1 cellular context compared by ENCODE assay signal in the genomic region with DNA sequence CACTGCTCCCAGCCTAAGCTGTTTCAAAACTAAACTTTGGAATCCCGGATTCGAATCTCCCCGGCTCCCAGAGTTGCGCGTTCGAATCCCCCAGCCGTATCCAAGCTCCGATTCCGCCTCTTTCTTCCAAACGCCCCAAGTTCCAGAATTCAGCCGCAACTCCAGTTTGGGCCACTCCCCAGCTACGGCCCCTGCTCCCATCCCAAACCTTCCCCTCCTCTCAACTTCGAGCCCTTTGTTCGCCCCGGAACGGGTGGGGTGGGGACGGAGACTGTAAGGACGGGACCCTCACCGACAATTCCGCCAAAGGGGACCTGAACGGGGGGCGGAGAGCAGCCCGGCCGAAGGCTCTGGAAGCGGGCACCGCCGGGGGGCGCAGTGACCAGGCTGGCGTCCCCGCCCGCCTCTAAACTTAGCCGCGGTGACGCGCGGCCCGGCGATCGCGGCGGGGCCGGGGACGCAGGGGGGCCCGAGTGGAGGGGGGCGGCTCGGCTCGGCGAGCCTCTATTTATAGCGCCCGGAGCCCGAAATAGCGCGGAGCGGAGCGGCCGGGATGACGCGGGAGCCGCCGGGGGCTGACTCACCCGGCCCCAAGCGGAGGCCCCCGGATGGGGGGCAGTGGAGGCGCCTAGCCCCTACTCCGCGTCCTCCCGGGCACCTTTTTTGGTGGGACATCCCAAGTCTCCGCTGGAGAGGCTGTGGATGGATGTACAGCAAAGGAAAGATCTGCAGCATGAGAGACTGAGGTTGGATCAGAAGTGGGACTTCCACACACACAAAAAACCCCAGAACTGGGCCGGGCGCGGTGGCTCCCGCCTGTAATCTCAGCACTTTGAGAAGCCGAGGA.
TF ChIP-seq lines count a peak whose summit lies in the region.

No MANE protein-coding gene starts in this region.

TF ChIP-seq in HepG2, 621 proteins besides CTCF, POLR2A, EP300 and RAD21 (continues in another document):
- TF ChIP-seq GABPA (IDR thresholded peaks at IDR 0.05; ENCODE audit: low read depth, low read length) (no peak), GABPA (CRISPR knock-in tag; IDR thresholded peaks at IDR 0.05; ENCODE audit: low read depth) (no peak), KDM1A (CRISPR knock-in tag; IDR thresholded peaks at IDR 0.05) (peak; percentile 64; the same call in 1 of the 2 replicates), ZNF678 (CRISPR knock-in tag; IDR thresholded peaks at IDR 0.05) (no peak), ZNF256 (CRISPR knock-in tag; conservative IDR thresholded peaks at IDR 0.05) (no peak), FOXK2 (IDR thresholded peaks at IDR 0.05) (no peak), BCL6 (CRISPR knock-in tag; IDR thresholded peaks at IDR 0.05) (no peak), PPARG (CRISPR knock-in tag; conservative IDR thresholded peaks at IDR 0.05) (no peak), ZNF572 (CRISPR knock-in tag; IDR thresholded peaks at IDR 0.05) (0 out of 2 replicates have a peak, but pooled peaks have one; percentile 36), ZNF616 (CRISPR knock-in tag; IDR thresholded peaks at IDR 0.05; ENCODE audit: low read depth) (no peak), KAT7 (CRISPR knock-in tag; IDR thresholded peaks at IDR 0.05; ENCODE audit: borderline replicate concordance) (no peak), HDAC2 (CRISPR knock-in tag; IDR thresholded peaks at IDR 0.05) (0 out of 2 replicates have a peak, but pooled peaks have one; percentile 36), ZFP36L1 (CRISPR knock-in tag; IDR thresholded peaks at IDR 0.05) (no peak), NFIC (IDR thresholded peaks at IDR 0.05; ENCODE audit: low read length) (no peak), SNAPC2 (CRISPR knock-in tag; IDR thresholded peaks at IDR 0.05) (no peak), NR2F1 (CRISPR knock-in tag; IDR thresholded peaks at IDR 0.05) (no peak), ELF3 (CRISPR knock-in tag; IDR thresholded peaks at IDR 0.05) (no peak), ZNF652 (CRISPR knock-in tag; IDR thresholded peaks at IDR 0.05; ENCODE audit: borderline replicate concordance, low read depth) (no peak), TBX3 (IDR thresholded peaks at IDR 0.05; ENCODE audit: borderline replicate concordance) (no peak), FOXC1 (CRISPR knock-in tag; IDR thresholded peaks at IDR 0.05; ENCODE audit: borderline replicate concordance) (no peak), CC2D1A (CRISPR knock-in tag; IDR thresholded peaks at IDR 0.05) (no peak), PTBP1 (IDR thresholded peaks at IDR 0.05; ENCODE audit: low read depth, low read length, poor library complexity, severe bottlenecking) (peak; percentile 12), STAT5B (CRISPR knock-in tag; IDR thresholded peaks at IDR 0.05) (no peak), ZNF556 (CRISPR knock-in tag; IDR thresholded peaks at IDR 0.05; ENCODE audit: borderline replicate concordance) (no peak), ZMYM2 (CRISPR knock-in tag; IDR thresholded peaks at IDR 0.05) (peak; percentile 76), TP53 (CRISPR knock-in tag; conservative IDR thresholded peaks at IDR 0.05) (no peak), SALL1 (CRISPR knock-in tag; IDR thresholded peaks at IDR 0.05) (peak; percentile 14; the same call in 1 of the 2 replicates), SP2 (CRISPR knock-in tag; IDR thresholded peaks at IDR 0.05) (no peak), KDM5B (CRISPR knock-in tag; IDR thresholded peaks at IDR 0.05; ENCODE audit: borderline replicate concordance) (no peak), ZMYM3 (CRISPR knock-in tag; IDR thresholded peaks at IDR 0.05) (peak; percentile 98), KDM3A (CRISPR knock-in tag; IDR thresholded peaks at IDR 0.05; ENCODE audit: low read depth) (no peak)
- TF ChIP-seq, protein P1, sequence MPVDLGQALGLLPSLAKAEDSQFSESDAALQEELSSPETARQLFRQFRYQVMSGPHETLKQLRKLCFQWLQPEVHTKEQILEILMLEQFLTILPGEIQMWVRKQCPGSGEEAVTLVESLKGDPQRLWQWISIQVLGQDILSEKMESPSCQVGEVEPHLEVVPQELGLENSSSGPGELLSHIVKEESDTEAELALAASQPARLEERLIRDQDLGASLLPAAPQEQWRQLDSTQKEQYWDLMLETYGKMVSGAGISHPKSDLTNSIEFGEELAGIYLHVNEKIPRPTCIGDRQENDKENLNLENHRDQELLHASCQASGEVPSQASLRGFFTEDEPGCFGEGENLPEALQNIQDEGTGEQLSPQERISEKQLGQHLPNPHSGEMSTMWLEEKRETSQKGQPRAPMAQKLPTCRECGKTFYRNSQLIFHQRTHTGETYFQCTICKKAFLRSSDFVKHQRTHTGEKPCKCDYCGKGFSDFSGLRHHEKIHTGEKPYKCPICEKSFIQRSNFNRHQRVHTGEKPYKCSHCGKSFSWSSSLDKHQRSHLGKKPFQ (CRISPR knock-in tag; IDR thresholded peaks at IDR 0.05; ENCODE audit: insufficient replicate concordance) = peak; percentile 39
- TF ChIP-seq, protein P2, sequence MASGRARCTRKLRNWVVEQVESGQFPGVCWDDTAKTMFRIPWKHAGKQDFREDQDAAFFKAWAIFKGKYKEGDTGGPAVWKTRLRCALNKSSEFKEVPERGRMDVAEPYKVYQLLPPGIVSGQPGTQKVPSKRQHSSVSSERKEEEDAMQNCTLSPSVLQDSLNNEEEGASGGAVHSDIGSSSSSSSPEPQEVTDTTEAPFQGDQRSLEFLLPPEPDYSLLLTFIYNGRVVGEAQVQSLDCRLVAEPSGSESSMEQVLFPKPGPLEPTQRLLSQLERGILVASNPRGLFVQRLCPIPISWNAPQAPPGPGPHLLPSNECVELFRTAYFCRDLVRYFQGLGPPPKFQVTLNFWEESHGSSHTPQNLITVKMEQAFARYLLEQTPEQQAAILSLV (CRISPR knock-in tag; IDR thresholded peaks at IDR 0.05; ENCODE audit: borderline replicate concordance) = 0 out of 2 replicates have a peak, but pooled peaks have one; percentile 23
- TF ChIP-seq, protein P3, sequence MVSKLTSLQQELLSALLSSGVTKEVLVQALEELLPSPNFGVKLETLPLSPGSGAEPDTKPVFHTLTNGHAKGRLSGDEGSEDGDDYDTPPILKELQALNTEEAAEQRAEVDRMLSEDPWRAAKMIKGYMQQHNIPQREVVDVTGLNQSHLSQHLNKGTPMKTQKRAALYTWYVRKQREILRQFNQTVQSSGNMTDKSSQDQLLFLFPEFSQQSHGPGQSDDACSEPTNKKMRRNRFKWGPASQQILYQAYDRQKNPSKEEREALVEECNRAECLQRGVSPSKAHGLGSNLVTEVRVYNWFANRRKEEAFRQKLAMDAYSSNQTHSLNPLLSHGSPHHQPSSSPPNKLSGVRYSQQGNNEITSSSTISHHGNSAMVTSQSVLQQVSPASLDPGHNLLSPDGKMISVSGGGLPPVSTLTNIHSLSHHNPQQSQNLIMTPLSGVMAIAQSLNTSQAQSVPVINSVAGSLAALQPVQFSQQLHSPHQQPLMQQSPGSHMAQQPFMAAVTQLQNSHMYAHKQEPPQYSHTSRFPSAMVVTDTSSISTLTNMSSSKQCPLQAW (CRISPR knock-in tag; IDR thresholded peaks at IDR 0.05) = no peak
- TF ChIP-seq, protein P4, sequence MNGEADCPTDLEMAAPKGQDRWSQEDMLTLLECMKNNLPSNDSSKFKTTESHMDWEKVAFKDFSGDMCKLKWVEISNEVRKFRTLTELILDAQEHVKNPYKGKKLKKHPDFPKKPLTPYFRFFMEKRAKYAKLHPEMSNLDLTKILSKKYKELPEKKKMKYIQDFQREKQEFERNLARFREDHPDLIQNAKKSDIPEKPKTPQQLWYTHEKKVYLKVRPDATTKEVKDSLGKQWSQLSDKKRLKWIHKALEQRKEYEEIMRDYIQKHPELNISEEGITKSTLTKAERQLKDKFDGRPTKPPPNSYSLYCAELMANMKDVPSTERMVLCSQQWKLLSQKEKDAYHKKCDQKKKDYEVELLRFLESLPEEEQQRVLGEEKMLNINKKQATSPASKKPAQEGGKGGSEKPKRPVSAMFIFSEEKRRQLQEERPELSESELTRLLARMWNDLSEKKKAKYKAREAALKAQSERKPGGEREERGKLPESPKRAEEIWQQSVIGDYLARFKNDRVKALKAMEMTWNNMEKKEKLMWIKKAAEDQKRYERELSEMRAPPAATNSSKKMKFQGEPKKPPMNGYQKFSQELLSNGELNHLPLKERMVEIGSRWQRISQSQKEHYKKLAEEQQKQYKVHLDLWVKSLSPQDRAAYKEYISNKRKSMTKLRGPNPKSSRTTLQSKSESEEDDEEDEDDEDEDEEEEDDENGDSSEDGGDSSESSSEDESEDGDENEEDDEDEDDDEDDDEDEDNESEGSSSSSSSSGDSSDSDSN (CRISPR knock-in tag; IDR thresholded peaks at IDR 0.05) = peak; percentile 53; the same call in 1 of the 2 replicates
- TF ChIP-seq, protein P5, sequence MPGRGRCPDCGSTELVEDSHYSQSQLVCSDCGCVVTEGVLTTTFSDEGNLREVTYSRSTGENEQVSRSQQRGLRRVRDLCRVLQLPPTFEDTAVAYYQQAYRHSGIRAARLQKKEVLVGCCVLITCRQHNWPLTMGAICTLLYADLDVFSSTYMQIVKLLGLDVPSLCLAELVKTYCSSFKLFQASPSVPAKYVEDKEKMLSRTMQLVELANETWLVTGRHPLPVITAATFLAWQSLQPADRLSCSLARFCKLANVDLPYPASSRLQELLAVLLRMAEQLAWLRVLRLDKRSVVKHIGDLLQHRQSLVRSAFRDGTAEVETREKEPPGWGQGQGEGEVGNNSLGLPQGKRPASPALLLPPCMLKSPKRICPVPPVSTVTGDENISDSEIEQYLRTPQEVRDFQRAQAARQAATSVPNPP (CRISPR knock-in tag; IDR thresholded peaks at IDR 0.05) = 0 out of 2 replicates have a peak, but pooled peaks have one; percentile 43
- TF ChIP-seq, protein P6, sequence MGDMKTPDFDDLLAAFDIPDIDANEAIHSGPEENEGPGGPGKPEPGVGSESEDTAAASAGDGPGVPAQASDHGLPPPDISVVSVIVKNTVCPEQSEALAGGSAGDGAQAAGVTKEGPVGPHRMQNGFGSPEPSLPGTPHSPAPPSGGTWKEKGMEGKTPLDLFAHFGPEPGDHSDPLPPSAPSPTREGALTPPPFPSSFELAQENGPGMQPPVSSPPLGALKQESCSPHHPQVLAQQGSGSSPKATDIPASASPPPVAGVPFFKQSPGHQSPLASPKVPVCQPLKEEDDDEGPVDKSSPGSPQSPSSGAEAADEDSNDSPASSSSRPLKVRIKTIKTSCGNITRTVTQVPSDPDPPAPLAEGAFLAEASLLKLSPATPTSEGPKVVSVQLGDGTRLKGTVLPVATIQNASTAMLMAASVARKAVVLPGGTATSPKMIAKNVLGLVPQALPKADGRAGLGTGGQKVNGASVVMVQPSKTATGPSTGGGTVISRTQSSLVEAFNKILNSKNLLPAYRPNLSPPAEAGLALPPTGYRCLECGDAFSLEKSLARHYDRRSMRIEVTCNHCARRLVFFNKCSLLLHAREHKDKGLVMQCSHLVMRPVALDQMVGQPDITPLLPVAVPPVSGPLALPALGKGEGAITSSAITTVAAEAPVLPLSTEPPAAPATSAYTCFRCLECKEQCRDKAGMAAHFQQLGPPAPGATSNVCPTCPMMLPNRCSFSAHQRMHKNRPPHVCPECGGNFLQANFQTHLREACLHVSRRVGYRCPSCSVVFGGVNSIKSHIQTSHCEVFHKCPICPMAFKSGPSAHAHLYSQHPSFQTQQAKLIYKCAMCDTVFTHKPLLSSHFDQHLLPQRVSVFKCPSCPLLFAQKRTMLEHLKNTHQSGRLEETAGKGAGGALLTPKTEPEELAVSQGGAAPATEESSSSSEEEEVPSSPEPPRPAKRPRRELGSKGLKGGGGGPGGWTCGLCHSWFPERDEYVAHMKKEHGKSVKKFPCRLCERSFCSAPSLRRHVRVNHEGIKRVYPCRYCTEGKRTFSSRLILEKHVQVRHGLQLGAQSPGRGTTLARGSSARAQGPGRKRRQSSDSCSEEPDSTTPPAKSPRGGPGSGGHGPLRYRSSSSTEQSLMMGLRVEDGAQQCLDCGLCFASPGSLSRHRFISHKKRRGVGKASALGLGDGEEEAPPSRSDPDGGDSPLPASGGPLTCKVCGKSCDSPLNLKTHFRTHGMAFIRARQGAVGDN (CRISPR knock-in tag; IDR thresholded peaks at IDR 0.05) = peak; percentile 59
- TF ChIP-seq, protein P7, sequence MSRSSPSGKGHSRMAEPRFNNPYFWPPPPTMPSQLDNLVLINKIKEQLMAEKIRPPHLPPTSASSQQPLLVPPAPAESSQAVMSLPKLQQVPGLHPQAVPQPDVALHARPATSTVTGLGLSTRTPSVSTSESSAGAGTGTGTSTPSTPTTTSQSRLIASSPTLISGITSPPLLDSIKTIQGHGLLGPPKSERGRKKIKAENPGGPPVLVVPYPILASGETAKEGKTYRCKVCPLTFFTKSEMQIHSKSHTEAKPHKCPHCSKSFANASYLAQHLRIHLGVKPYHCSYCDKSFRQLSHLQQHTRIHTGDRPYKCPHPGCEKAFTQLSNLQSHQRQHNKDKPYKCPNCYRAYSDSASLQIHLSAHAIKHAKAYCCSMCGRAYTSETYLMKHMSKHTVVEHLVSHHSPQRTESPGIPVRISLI (CRISPR knock-in tag; IDR thresholded peaks at IDR 0.05; ENCODE audit: borderline replicate concordance) = no peak
- TF ChIP-seq, protein P8, sequence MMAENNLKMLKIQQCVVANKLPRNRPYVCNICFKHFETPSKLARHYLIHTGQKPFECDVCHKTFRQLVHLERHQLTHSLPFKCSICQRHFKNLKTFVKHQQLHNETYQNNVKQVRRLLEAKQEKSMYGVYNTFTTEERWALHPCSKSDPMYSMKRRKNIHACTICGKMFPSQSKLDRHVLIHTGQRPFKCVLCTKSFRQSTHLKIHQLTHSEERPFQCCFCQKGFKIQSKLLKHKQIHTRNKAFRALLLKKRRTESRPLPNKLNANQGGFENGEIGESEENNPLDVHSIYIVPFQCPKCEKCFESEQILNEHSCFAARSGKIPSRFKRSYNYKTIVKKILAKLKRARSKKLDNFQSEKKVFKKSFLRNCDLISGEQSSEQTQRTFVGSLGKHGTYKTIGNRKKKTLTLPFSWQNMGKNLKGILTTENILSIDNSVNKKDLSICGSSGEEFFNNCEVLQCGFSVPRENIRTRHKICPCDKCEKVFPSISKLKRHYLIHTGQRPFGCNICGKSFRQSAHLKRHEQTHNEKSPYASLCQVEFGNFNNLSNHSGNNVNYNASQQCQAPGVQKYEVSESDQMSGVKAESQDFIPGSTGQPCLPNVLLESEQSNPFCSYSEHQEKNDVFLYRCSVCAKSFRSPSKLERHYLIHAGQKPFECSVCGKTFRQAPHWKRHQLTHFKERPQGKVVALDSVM (CRISPR knock-in tag; IDR thresholded peaks at IDR 0.05) = peak; percentile 46
- TF ChIP-seq, protein P9, sequence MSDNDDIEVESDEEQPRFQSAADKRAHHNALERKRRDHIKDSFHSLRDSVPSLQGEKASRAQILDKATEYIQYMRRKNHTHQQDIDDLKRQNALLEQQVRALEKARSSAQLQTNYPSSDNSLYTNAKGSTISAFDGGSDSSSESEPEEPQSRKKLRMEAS (IDR thresholded peaks at IDR 0.05) = no peak
